ENCODE assay signal across 14 cellular contexts in genomic region chr6:91483415-91483814, GRCh38.
A peak's percentile ranks its signal among the peaks of the same experiment; 100 is the strongest.
DNase-seq lines count a peak whose midpoint lies in the region; ATAC-seq and TF ChIP-seq lines count a peak whose summit lies in the region.
"Had no signal": no experiment of that assay in that cellular context is flagged by ENCODE, and none has a peak within 500 bp of the region (broad histone marks: within the 10 kb centered on the region; RNA-seq: fewer than 3 reads in every experiment).

No MANE protein-coding gene starts in this region.

- H3K27ac ChIP-seq in smooth muscle cell (ENCODE audit: low read depth), result no peak overlapping the region
- no peak overlapping the region for H3K27ac ChIP-seq in vagina
- H3K27ac ChIP-seq: ascending aorta, pancreas had no signal

- TF ChIP-seq POLR2A in vagina (IDR thresholded peaks at IDR 0.05), result no peak

- H3K4me1 ChIP-seq in smooth muscle cell (ENCODE audit: low read depth), result no peaks in the 10 kb centered on the region
- H3K4me1 ChIP-seq in vagina, result no peaks in the 10 kb centered on the region
- H3K4me1 ChIP-seq: pancreas had no signal

- intact Hi-C loops in vagina (cut with DNase I), result no loop called here

- H4K20me1 ChIP-seq in smooth muscle cell (ENCODE audit: low read depth), result no peaks in the 10 kb centered on the region

- H3K4me2 ChIP-seq in smooth muscle cell, result peak overlapping the region; percentile 26

- H3K36me3 ChIP-seq in smooth muscle cell (ENCODE audit: low read depth), result no peaks in the 10 kb centered on the region
- H3K36me3 ChIP-seq in vagina, result no peaks in the 10 kb centered on the region
- H3K36me3 ChIP-seq: ascending aorta, pancreas had no signal

- H3K9me3 ChIP-seq in smooth muscle cell (replicated peaks; ENCODE audit: low read depth), result no peaks in the 10 kb centered on the region
- H3K9me3 ChIP-seq in vagina, result no peaks in the 10 kb centered on the region
- H3K9me3 ChIP-seq: ascending aorta, pancreas had no signal

- WGBS in smooth muscle cell (ENCODE audit: low lambda C conversion rate), result 79% methylated on average over 3 of the region's 3 CpGs

- H3K27me3 ChIP-seq in smooth muscle cell (ENCODE audit: low read depth) (no peaks in the 10 kb centered on the region), vagina (no peaks in the 10 kb centered on the region)
- H3K27me3 ChIP-seq: ascending aorta, pancreas had no signal

- no peaks in the 10 kb centered on the region for H3F3A ChIP-seq in smooth muscle cell (ENCODE audit: low read depth)

- no peak for TF ChIP-seq CTCF in smooth muscle cell (IDR thresholded peaks at IDR 0.05; ENCODE audit: borderline replicate concordance, insufficient read depth, poor library complexity, severe bottlenecking)
- no peak for TF ChIP-seq CTCF in vagina (IDR thresholded peaks at IDR 0.05)

- H3K9ac ChIP-seq in smooth muscle cell (ENCODE audit: low read depth), result no peak overlapping the region

- DNase-seq in NCI-H82 (lab: John Stamatoyannopoulos, UW) (peak; percentile 32), NCI-H82 treated with DMSO at 0.1 percent for 48 hours (lab: John Stamatoyannopoulos, UW; ENCODE audit: unreplicated experiment) (no peak), smooth muscle cell (lab: John Stamatoyannopoulos, UW; ENCODE audit: unreplicated experiment) (no peak), vagina (ENCODE audit: extremely low spot score in 2 of 2) (no peak), NCI-H2171 treated with DMSO at 0.1 percent for 48 hours (lab: John Stamatoyannopoulos, UW) (no peak), cortex of kidney (lab: John Stamatoyannopoulos, UW) (no peak)
- DNase-seq: 8988T; activated T-cell treated with anti-CD3 and anti-CD28 coated beads, Interleukin-2, amount 50 U/mL, for 4 hours; CD8-positive, alpha-beta memory T cell; pancreas; trophoblast cell had no signal

- ATAC-seq in HG02642 (IDR thresholded peaks at IDR 0.05; ENCODE audit: poor library complexity, unreplicated experiment), result peak; percentile 37
- peak; percentile 44 for ATAC-seq in HG03354 (IDR thresholded peaks at IDR 0.05; ENCODE audit: poor library complexity, severe bottlenecking, unreplicated experiment)
- ATAC-seq: activated T-cell treated with anti-CD3 and anti-CD28 coated beads, Interleukin-2, amount 50 U/mL, for 4 hours; pancreas had no signal

- H3K4me3 ChIP-seq in smooth muscle cell (no peak overlapping the region), vagina (no peak overlapping the region)
- H3K4me3 ChIP-seq: ascending aorta, pancreas had no signal

- no peak overlapping the region for H2AFZ ChIP-seq in smooth muscle cell (ENCODE audit: low read depth)

- H3K79me2 ChIP-seq in smooth muscle cell (ENCODE audit: low read depth), result no peaks in the 10 kb centered on the region
